10 cellular contexts compared by ENCODE assay signal in the genomic region with DNA sequence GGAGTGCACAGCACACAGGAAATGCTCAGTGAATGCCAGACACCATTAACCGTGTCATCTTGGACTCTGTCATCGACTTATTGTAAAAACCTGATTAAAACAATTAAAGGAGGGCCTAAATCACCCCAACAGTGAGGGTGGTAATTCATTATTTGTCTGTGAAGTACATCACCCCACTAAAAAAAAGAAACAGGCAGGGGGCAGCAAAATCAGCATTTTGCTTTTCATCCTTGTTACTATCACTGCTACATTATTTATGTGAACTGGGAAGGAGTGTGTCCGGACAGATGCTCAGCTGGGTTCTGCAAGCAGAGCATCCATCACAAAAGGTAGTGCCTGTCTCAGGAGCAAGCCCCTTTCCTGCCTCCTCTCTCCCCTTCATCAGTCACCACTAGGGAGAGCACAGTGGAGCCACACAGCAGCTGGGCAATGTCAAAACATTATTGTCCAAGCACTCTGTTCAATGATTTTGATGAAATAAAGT.
DNase-seq lines count a peak whose midpoint lies in the region; ATAC-seq, FAIRE-seq and TF ChIP-seq lines count a peak whose summit lies in the region.
"Had no signal": no experiment of that assay in that cellular context is flagged by ENCODE, and none has a peak within 500 bp of the region (broad histone marks: within the 10 kb centered on the region; RNA-seq: fewer than 3 reads in every experiment).

No MANE protein-coding gene starts in this region.

- ATAC-seq in HepG2, result peak; percentile 34; the same call in 1 of the 3 replicates
- ATAC-seq in HG02678 (IDR thresholded peaks at IDR 0.05; ENCODE audit: unreplicated experiment), result no peak
- ATAC-seq: pancreas had no signal

- FAIRE-seq in GM12891 (lab: Jason Lieb, UNC) (peak; percentile 13), HepG2 (lab: Jason Lieb, UNC) (no peak)
- FAIRE-seq: pancreas had no signal

- no peak overlapping the region for H3K27ac ChIP-seq in VCaP
- no peak overlapping the region for H3K27ac ChIP-seq in HepG2 (ENCODE audit: extremely low read length, insufficient read depth, low read length)
- H3K27ac ChIP-seq: pancreas had no signal

- H3K4me1 ChIP-seq in HepG2 (ENCODE audit: insufficient read depth, low read length), result peaks cover 79% of the 10 kb centered on the region

- no peaks in the 10 kb centered on the region for H4K20me1 ChIP-seq in HepG2 (ENCODE audit: insufficient read depth, low read length)

- H3K4me3 ChIP-seq in AG10803 (ENCODE audit: low read length) (no peak overlapping the region), HepG2 (replicated peaks in 1 of 3; ENCODE audit: insufficient read depth in 1 of 3, low read depth in 2 of 3, low read length in 3 of 3) (no peak overlapping the region)
- H3K4me3 ChIP-seq: pancreas had no signal

- H3K79me2 ChIP-seq in HepG2 (ENCODE audit: insufficient read depth, low read length), result peaks cover 90% of the 10 kb centered on the region

- H3K36me3 ChIP-seq in HepG2 (replicated peaks in 1 of 2; ENCODE audit: control insufficient read depth in 1 of 2, insufficient read depth in 2 of 2, low read length in 2 of 2), result no peaks in the 10 kb centered on the region
- H3K36me3 ChIP-seq: pancreas had no signal

- TF ChIP-seq POLR2A in GM12891 (IDR thresholded peaks at IDR 0.05; ENCODE audit: low read depth, low read length), result no peak
- no peak for TF ChIP-seq POLR2A in HepG2 (IDR thresholded peaks at IDR 0.05; ENCODE audit: insufficient read depth in 1 of 2, low read depth in 2 of 2, low read length in 2 of 2)

- intact Hi-C loops in HepG2 (cut with micrococcal nuclease; ENCODE audit: unreplicated experiment), result no loop called here

- DNase-seq in AG10803 (ENCODE audit: low read depth) (no peak), GM12891 (ENCODE audit: insufficient read length, low spot score) (no peak), HepG2 (ENCODE audit: low spot score) (no peak), hepatic stellate cell (ENCODE audit: low spot score) (no peak)
- DNase-seq in stimulated activated CD4-positive, alpha-beta T cell treated with anti-CD3 and anti-CD28 coated beads, Interleukin-4, amount 100 ng/mL, for 4 hours, result no peak
- no peak for DNase-seq in stimulated activated CD4-positive, alpha-beta T cell treated with anti-CD3 and anti-CD28 coated beads, Interleukin-15, amount 100 ng/mL, for 24 hours
- DNase-seq: activated effector memory CD4-positive, alpha-beta T cell treated with anti-CD3 and anti-CD28 coated beads, Interleukin-2, amount 50 U/mL, for 16 hours; pancreas had no signal

- TF ChIP-seq RAD21 in HepG2 (CRISPR knock-in tag; IDR thresholded peaks at IDR 0.05), result no peak

- TF ChIP-seq EP300 in HepG2 (IDR thresholded peaks at IDR 0.05; ENCODE audit: low read depth in 2 of 2, low read length in 2 of 2) (no peak), HepG2 (CRISPR knock-in tag; IDR thresholded peaks at IDR 0.05; ENCODE audit: borderline replicate concordance) (no peak)

- H3K4me2 ChIP-seq in HepG2 (ENCODE audit: low read depth, low read length), result no peak overlapping the region

- POLR2A ChIA-PET in HepG2 (lab: Yijun Ruan, JAX), result interaction anchor here (1.1 to 1.9 kb wide), 2 partner anchors 16 to 155 kb away, joined by 3 to 7 read pairs; no protein-coding TSS in a partner anchor

- H3K27me3 ChIP-seq in HepG2 (ENCODE audit: control insufficient read depth in 1 of 2, insufficient read depth in 2 of 2, low read length in 2 of 2), result no peaks in the 10 kb centered on the region
- H3K27me3 ChIP-seq: pancreas had no signal

- CTCF ChIA-PET in HepG2 (lab: Yijun Ruan, JAX; ENCODE audit: low intra/inter-chr PET ratio, low total read pairs), result no interaction called here

- no peaks in the 10 kb centered on the region for H3K9me3 ChIP-seq in HepG2 (ENCODE audit: low read length)
- H3K9me3 ChIP-seq: pancreas had no signal

- 87% methylated on average over 3 of the region's 3 CpGs for WGBS in HepG2 (ENCODE audit: low lambda C conversion rate)

- no peak overlapping the region for H3K9ac ChIP-seq in HepG2 (ENCODE audit: insufficient read depth, low read depth, low read length)

- H2AFZ ChIP-seq in HepG2 (ENCODE audit: low read length), result no peak overlapping the region

- in situ Hi-C loops in HepG2 (cut with HindIII; ENCODE audit: extremely low pct_ligation_motif_present, low pct_unique_long_range_greater_than_20kb), result no loop called here

- TF ChIP-seq CTCF in AG10803 (conservative IDR thresholded peaks at IDR 0.05; ENCODE audit: low read length) (peak; percentile 36), VCaP (conservative IDR thresholded peaks at IDR 0.05) (peak; percentile 55), HepG2 (CRISPR knock-in tag; IDR thresholded peaks at IDR 0.05) (peak; percentile 30; the same call in 1 of the 2 replicates)

- BruUV-seq in HepG2 (replicated peaks; lab: Mats Ljungman, UMichigan), result no TSS peak

TF ChIP-seq in GM12891, 5 proteins besides CTCF, POLR2A, EP300 and RAD21:
- TF ChIP-seq POU2F2 (IDR thresholded peaks at IDR 0.05; ENCODE audit: low read depth, low read length) (no peak), PAX5 (IDR thresholded peaks at IDR 0.05; ENCODE audit: insufficient read depth, low read length, severe bottlenecking) (no peak), SPI1 (IDR thresholded peaks at IDR 0.05; ENCODE audit: low read depth, low read length) (no peak), POLR2AphosphoS5 (IDR thresholded peaks at IDR 0.05; ENCODE audit: low read depth, low read length) (no peak), TAF1 (IDR thresholded peaks at IDR 0.05; ENCODE audit: low read depth, low read length) (no peak)

TF ChIP-seq in HepG2, 621 proteins besides CTCF, POLR2A, EP300 and RAD21:
- TF ChIP-seq, protein P1, sequence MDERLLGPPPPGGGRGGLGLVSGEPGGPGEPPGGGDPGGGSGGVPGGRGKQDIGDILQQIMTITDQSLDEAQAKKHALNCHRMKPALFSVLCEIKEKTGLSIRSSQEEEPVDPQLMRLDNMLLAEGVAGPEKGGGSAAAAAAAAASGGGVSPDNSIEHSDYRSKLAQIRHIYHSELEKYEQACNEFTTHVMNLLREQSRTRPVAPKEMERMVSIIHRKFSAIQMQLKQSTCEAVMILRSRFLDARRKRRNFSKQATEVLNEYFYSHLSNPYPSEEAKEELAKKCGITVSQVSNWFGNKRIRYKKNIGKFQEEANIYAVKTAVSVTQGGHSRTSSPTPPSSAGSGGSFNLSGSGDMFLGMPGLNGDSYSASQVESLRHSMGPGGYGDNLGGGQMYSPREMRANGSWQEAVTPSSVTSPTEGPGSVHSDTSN (CRISPR knock-in tag; IDR thresholded peaks at IDR 0.05), result no peak
- peak; percentile 20; the same call in 1 of the 2 replicates for TF ChIP-seq STAG1 (CRISPR knock-in tag; IDR thresholded peaks at IDR 0.05)
TF ChIP-seq in HepG2: peak in this region for 1.
